In genomic region chr6:34237722-34238506, GRCh38 we compare ENCODE assay signal across 1 cellular context.
TF ChIP-seq lines count a peak whose summit lies in the region.

No MANE protein-coding gene starts in this region.

TF ChIP-seq in K562, 482 proteins besides CTCF, POLR2A, EP300 and RAD21 (continued from another document and continues in another):
- TF ChIP-seq CEBPG (CRISPR knock-in tag; IDR thresholded peaks at IDR 0.05) = 0 out of 2 replicates have a peak, but pooled peaks have one; percentile 34
- no peak for TF ChIP-seq CEBPG (tag; conservative IDR thresholded peaks at IDR 0.05 in 1 of 2, IDR thresholded peaks at IDR 0.05 in 1 of 2)
- peak in 1 of 2 experiments; percentile 90; a peak in 1 of 4 replicates for TF ChIP-seq BCLAF1 (IDR thresholded peaks at IDR 0.05; ENCODE audit: borderline replicate concordance in 1 of 2, control insufficient read depth in 1 of 2, low read depth in 2 of 2, low read length in 1 of 2)
- no peak for TF ChIP-seq MAFG (tag; conservative IDR thresholded peaks at IDR 0.05)
- no peak for TF ChIP-seq ZNF79 (CRISPR knock-in tag; IDR thresholded peaks at IDR 0.05; ENCODE audit: low read depth)
- TF ChIP-seq MEIS2 (IDR thresholded peaks at IDR 0.05; ENCODE audit: partially characterized antibody) = no peak
- TF ChIP-seq TOE1 (IDR thresholded peaks at IDR 0.05; ENCODE audit: borderline replicate concordance) = 0 out of 2 replicates have a peak, but pooled peaks have one; percentile 20
- peak; percentile 96 for TF ChIP-seq TOE1 (CRISPR knock-in tag; IDR thresholded peaks at IDR 0.05; ENCODE audit: borderline replicate concordance, low read depth)
- TF ChIP-seq RBM25 (IDR thresholded peaks at IDR 0.05; ENCODE audit: low read depth, low read length, severe bottlenecking) = peak; percentile 67
- peak; percentile 85 for TF ChIP-seq RBBP5 (IDR thresholded peaks at IDR 0.05; ENCODE audit: borderline replicate concordance, insufficient read depth, low read length, poor library complexity, severe bottlenecking)
- no peak for TF ChIP-seq SFPQ (IDR thresholded peaks at IDR 0.05; ENCODE audit: low read depth, low read length)
- no peak for TF ChIP-seq TBP (optimal IDR thresholded peaks at IDR 0.05; ENCODE audit: low read depth, low read length)
- no peak for TF ChIP-seq ZNF696 (CRISPR knock-in tag; conservative IDR thresholded peaks at IDR 0.05)
- TF ChIP-seq, protein P1, sequence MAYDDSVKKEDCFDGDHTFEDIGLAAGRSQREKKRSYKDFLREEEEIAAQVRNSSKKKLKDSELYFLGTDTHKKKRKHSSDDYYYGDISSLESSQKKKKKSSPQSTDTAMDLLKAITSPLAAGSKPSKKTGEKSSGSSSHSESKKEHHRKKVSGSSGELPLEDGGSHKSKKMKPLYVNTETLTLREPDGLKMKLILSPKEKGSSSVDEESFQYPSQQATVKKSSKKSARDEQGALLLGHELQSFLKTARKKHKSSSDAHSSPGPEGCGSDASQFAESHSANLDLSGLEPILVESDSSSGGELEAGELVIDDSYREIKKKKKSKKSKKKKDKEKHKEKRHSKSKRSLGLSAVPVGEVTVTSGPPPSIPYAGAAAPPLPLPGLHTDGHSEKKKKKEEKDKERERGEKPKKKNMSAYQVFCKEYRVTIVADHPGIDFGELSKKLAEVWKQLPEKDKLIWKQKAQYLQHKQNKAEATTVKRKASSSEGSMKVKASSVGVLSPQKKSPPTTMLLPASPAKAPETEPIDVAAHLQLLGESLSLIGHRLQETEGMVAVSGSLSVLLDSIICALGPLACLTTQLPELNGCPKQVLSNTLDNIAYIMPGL (CRISPR knock-in tag; IDR thresholded peaks at IDR 0.05) = peak; percentile 100
- peak; percentile 89 for TF ChIP-seq SAFB (IDR thresholded peaks at IDR 0.05; ENCODE audit: borderline replicate concordance, low read depth, low read length)
- no peak for TF ChIP-seq RAD51 (IDR thresholded peaks at IDR 0.05; ENCODE audit: borderline replicate concordance, low read depth)
- peak; percentile 79 for TF ChIP-seq ESRRA (IDR thresholded peaks at IDR 0.05; ENCODE audit: borderline replicate concordance, low read depth)
- peak; percentile 67; the same call in 1 of the 2 replicates for TF ChIP-seq XRCC5 (IDR thresholded peaks at IDR 0.05; ENCODE audit: low read depth, low read length)
- TF ChIP-seq E2F3 (CRISPR knock-in tag; IDR thresholded peaks at IDR 0.05) = peak; percentile 98
- TF ChIP-seq, protein P2, sequence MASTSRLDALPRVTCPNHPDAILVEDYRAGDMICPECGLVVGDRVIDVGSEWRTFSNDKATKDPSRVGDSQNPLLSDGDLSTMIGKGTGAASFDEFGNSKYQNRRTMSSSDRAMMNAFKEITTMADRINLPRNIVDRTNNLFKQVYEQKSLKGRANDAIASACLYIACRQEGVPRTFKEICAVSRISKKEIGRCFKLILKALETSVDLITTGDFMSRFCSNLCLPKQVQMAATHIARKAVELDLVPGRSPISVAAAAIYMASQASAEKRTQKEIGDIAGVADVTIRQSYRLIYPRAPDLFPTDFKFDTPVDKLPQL (IDR thresholded peaks at IDR 0.05; ENCODE audit: extremely low read depth, insufficient read length) = no peak
- no peak for TF ChIP-seq DEAF1 (CRISPR knock-in tag; IDR thresholded peaks at IDR 0.05)
- peak; percentile 82 for TF ChIP-seq GATAD2B (IDR thresholded peaks at IDR 0.05; ENCODE audit: borderline replicate concordance)
- no peak for TF ChIP-seq ZNF184 (CRISPR knock-in tag; IDR thresholded peaks at IDR 0.05)
- TF ChIP-seq CHD4 (IDR thresholded peaks at IDR 0.05; ENCODE audit: insufficient read depth, insufficient replicate concordance, low read depth, low read length, poor library complexity, severe bottlenecking) = no peak
- no peak for TF ChIP-seq MCM3 (IDR thresholded peaks at IDR 0.05)
- peak; percentile 84 for TF ChIP-seq PRMT5 (CRISPR knock-in tag; IDR thresholded peaks at IDR 0.05)
- no peak for TF ChIP-seq MTA2 (IDR thresholded peaks at IDR 0.05; ENCODE audit: low read depth)
- TF ChIP-seq ZKSCAN3 (CRISPR knock-in tag; IDR thresholded peaks at IDR 0.05) = no peak
- TF ChIP-seq ZNF324 (CRISPR knock-in tag; IDR thresholded peaks at IDR 0.05) = no peak
- TF ChIP-seq ADNP (tag; IDR thresholded peaks at IDR 0.05) = no peak
- TF ChIP-seq RERE (CRISPR knock-in tag; IDR thresholded peaks at IDR 0.05; ENCODE audit: borderline replicate concordance) = peak; percentile 93; the same call in 1 of the 2 replicates
- TF ChIP-seq, protein P3, sequence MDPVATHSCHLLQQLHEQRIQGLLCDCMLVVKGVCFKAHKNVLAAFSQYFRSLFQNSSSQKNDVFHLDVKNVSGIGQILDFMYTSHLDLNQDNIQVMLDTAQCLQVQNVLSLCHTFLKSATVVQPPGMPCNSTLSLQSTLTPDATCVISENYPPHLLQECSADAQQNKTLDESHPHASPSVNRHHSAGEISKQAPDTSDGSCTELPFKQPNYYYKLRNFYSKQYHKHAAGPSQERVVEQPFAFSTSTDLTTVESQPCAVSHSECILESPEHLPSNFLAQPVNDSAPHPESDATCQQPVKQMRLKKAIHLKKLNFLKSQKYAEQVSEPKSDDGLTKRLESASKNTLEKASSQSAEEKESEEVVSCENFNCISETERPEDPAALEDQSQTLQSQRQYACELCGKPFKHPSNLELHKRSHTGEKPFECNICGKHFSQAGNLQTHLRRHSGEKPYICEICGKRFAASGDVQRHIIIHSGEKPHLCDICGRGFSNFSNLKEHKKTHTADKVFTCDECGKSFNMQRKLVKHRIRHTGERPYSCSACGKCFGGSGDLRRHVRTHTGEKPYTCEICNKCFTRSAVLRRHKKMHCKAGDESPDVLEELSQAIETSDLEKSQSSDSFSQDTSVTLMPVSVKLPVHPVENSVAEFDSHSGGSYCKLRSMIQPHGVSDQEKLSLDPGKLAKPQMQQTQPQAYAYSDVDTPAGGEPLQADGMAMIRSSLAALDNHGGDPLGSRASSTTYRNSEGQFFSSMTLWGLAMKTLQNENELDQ (CRISPR knock-in tag; IDR thresholded peaks at IDR 0.05; ENCODE audit: borderline replicate concordance) = peak; percentile 97; the same call in 1 of the 2 replicates
- TF ChIP-seq DIDO1 (tag; IDR thresholded peaks at IDR 0.05; ENCODE audit: low read depth) = no peak
- no peak for TF ChIP-seq KHSRP (IDR thresholded peaks at IDR 0.05)
- peak; percentile 99 for TF ChIP-seq ZNF511 (CRISPR knock-in tag; IDR thresholded peaks at IDR 0.05)
- peak; percentile 72; the same call in 1 of the 2 replicates for TF ChIP-seq JUN (IDR thresholded peaks at IDR 0.05; ENCODE audit: borderline replicate concordance, low read depth, low read length)
- TF ChIP-seq JUN (CRISPR knock-in tag; IDR thresholded peaks at IDR 0.05; ENCODE audit: borderline replicate concordance) = peak; percentile 98
- no peak for TF ChIP-seq ZNF134 (CRISPR knock-in tag; conservative IDR thresholded peaks at IDR 0.05)
- TF ChIP-seq MTF1 (CRISPR knock-in tag; IDR thresholded peaks at IDR 0.05; ENCODE audit: borderline replicate concordance) = no peak
- TF ChIP-seq ZEB2 (IDR thresholded peaks at IDR 0.05) = no peak
- no peak for TF ChIP-seq ETS2 (tag; IDR thresholded peaks at IDR 0.05; ENCODE audit: borderline replicate concordance, poor library complexity, severe bottlenecking)
- TF ChIP-seq, protein P4, sequence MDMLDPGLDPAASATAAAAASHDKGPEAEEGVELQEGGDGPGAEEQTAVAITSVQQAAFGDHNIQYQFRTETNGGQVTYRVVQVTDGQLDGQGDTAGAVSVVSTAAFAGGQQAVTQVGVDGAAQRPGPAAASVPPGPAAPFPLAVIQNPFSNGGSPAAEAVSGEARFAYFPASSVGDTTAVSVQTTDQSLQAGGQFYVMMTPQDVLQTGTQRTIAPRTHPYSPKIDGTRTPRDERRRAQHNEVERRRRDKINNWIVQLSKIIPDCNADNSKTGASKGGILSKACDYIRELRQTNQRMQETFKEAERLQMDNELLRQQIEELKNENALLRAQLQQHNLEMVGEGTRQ (CRISPR knock-in tag; IDR thresholded peaks at IDR 0.05) = peak; percentile 32
- TF ChIP-seq CBX8 (IDR thresholded peaks at IDR 0.05; ENCODE audit: borderline replicate concordance, extremely low read depth, low read depth, low read length, poor library complexity, severe bottlenecking) = no peak
